Comparison of ENCODE assay signal across 2 cellular contexts in genomic region chr14:75011356-75012097, GRCh38.
TF ChIP-seq lines count a peak whose summit lies in the region.

No MANE protein-coding gene starts in this region.

TF ChIP-seq in HEK293, 187 proteins besides CTCF, POLR2A, EP300 and RAD21:
- TF ChIP-seq ZNF585B (tag by site-specific recombination; IDR thresholded peaks at IDR 0.05) (no peak), SP7 (tag by site-specific recombination; IDR thresholded peaks at IDR 0.05) (peak; percentile 46; the same call in 1 of the 2 replicates)

TF ChIP-seq in GM12878, 131 proteins besides CTCF, POLR2A, EP300 and RAD21:
- no peak for TF ChIP-seq CREB1 (IDR thresholded peaks at IDR 0.05; ENCODE audit: low read depth)
- TF ChIP-seq PML (IDR thresholded peaks at IDR 0.05; ENCODE audit: low read length): no peak
- TF ChIP-seq ZBTB4 (CRISPR knock-in tag; IDR thresholded peaks at IDR 0.05): no peak
- no peak for TF ChIP-seq POLR2AphosphoS5 (IDR thresholded peaks at IDR 0.05; ENCODE audit: low read length)
- TF ChIP-seq NKRF (conservative IDR thresholded peaks at IDR 0.05): no peak
- no peak for TF ChIP-seq USF1 (IDR thresholded peaks at IDR 0.05; ENCODE audit: borderline replicate concordance, extremely low read length, insufficient read depth, low read depth, low read length)
- TF ChIP-seq SMARCA5 (IDR thresholded peaks at IDR 0.05): no peak
- TF ChIP-seq GABPA (IDR thresholded peaks at IDR 0.05; ENCODE audit: low read depth): no peak
- no peak for TF ChIP-seq SKIL (IDR thresholded peaks at IDR 0.05; ENCODE audit: low read depth, poor library complexity, severe bottlenecking)
- no peak for TF ChIP-seq RBBP5 (conservative IDR thresholded peaks at IDR 0.05)
TF ChIP-seq in GM12878: peak in this region for 0.
